In genomic region chr3:108100906-108101305, GRCh38 we compare ENCODE assay signal across 1 cellular context.
TF ChIP-seq lines count a peak whose summit lies in the region.

No MANE protein-coding gene starts in this region.

TF ChIP-seq in HepG2, 621 proteins besides CTCF, POLR2A, EP300 and RAD21 (continued from another document):
- no peak for TF ChIP-seq ZXDC (CRISPR knock-in tag; IDR thresholded peaks at IDR 0.05)
- no peak for TF ChIP-seq RFX5 (IDR thresholded peaks at IDR 0.05; ENCODE audit: low read depth, low read length)
- no peak for TF ChIP-seq ZBTB25 (CRISPR knock-in tag; IDR thresholded peaks at IDR 0.05)
